Comparison of ENCODE assay signal across 1 cellular context in the genomic region with DNA sequence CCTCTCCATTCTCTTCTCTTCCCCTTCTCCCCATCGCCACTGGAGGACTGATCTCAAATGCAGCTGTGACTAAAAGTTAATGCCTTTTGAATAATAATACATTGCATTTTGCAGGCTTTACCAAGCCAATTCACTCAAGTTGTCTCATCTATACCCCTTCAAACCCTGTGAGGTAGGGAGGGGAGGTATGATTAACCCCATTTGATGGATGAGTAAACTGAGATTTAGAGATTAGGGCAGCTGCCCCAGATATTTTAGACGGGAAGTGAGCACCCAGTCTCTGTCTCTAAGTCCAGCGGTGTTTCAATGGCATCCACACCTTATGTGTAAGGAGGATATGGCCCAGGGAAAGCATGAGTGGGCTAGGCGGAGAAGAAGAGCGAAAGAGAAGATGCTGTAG.
TF ChIP-seq lines count a peak whose summit lies in the region.

No MANE protein-coding gene starts in this region.

TF ChIP-seq in K562, 482 proteins besides CTCF, POLR2A, EP300 and RAD21:
- TF ChIP-seq NCOA1 (IDR thresholded peaks at IDR 0.05; ENCODE audit: low read depth) (no peak), KDM1A (IDR thresholded peaks at IDR 0.05) (0 out of 4 replicates have a peak, but pooled peaks of 1 of the 2 experiments have one; percentile 10), RBM25 (IDR thresholded peaks at IDR 0.05; ENCODE audit: low read depth, low read length, severe bottlenecking) (peak; percentile 69)
